ENCODE assay signal across 10 cellular contexts in the genomic region with DNA sequence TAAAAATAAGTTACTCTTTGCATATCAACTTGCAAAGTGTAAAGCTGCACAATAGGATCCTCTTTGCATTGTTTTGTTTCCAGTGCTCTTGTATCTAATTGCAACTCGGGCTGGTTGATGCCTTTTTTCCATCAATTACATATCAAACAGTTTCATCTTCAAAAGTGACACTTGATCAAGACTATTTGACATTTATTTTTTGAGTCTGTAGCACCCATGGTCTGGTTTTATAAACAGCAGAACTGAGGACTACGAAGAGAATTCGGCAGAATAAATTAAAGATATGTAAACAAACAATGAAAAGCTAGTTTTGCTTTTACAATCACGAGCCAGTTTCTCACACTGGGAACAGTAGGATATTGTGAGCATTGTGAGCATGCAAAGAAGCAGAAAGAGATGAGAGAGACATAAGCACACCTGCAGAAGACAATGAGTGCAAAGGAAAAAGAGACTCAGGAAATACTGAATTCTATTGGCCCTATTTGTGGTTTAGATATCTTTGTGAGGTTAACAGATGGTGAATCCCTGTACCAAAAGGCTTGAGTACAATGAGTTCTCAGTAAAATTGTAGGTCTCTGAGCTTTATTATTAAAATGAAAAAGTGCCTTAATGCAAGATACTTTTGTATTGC. TPM values are rescaled to one million over a fixed set of nuclear protein-coding genes. Genes with fewer than 3 reads are reported as not detected.
DNase-seq lines count a peak whose midpoint lies in the region; ATAC-seq and TF ChIP-seq lines count a peak whose summit lies in the region.
"Had no signal": no experiment of that assay in that cellular context is flagged by ENCODE, and none has a peak within 500 bp of the region (broad histone marks: within the 10 kb centered on the region; RNA-seq: fewer than 3 reads in every experiment).

No MANE protein-coding gene starts in this region.

- CTCF ChIA-PET in activated CD8-positive, alpha-beta T cell treated with anti-CD3 and anti-CD28 coated beads for 36 hours (lab: Charles Lee): interaction anchor here (0.8 to 4.9 kb wide), 12 partner anchors 8 to 117 kb away, joined by 3 to 36 read pairs (median 4); partner anchors contain the start of gene DIPK1A

- intact Hi-C loops in activated CD8-positive, alpha-beta T cell treated with anti-CD3 and anti-CD28 coated beads for 36 hours (cut with micrococcal nuclease): no loop called here

- H3K27ac ChIP-seq in KOPT-K1 (ENCODE audit: low read depth, low read length, poor library complexity, severe bottlenecking): peak overlapping the region; percentile 60
- H3K27ac ChIP-seq: epithelial cell of prostate, testis had no signal

- peaks cover 19% of the 10 kb centered on the region for H3K36me3 Mint-ChIP-seq in activated CD8-positive, alpha-beta T cell treated with anti-CD3 and anti-CD28 coated beads for 36 hours (ENCODE audit: low read depth)

- peak; percentile 47 for ATAC-seq in activated CD8-positive, alpha-beta T cell treated with anti-CD3 and anti-CD28 coated beads for 36 hours

- H3K4me3 Mint-ChIP-seq in activated CD8-positive, alpha-beta T cell treated with anti-CD3 and anti-CD28 coated beads for 36 hours: peak overlapping the region; percentile 34

- H3K27me3 Mint-ChIP-seq in activated CD8-positive, alpha-beta T cell treated with anti-CD3 and anti-CD28 coated beads for 36 hours: no peaks in the 10 kb centered on the region

- peaks cover 7% of the 10 kb centered on the region for H3K9me3 Mint-ChIP-seq in activated CD8-positive, alpha-beta T cell treated with anti-CD3 and anti-CD28 coated beads for 36 hours

- DNase-seq in NCI-H1092 treated with DMSO at 0.1 percent for 48 hours (lab: John Stamatoyannopoulos, UW) (peak; percentile 2), NCI-H1092 (lab: John Stamatoyannopoulos, UW) (no peak), myocyte (ENCODE audit: low read depth) (peak; percentile 1), NCI-H1436 treated with DMSO at 0.1 percent for 48 hours (lab: John Stamatoyannopoulos, UW) (no peak), dedifferentiated amniotic fluid mesenchymal stem cell (ENCODE audit: extremely low spot score) (no peak), NOMO-1 treated with DMSO at 0.1 percent for 48 hours (lab: John Stamatoyannopoulos, UW; ENCODE audit: unreplicated experiment) (no peak)
- DNase-seq in activated CD8-positive, alpha-beta T cell treated with anti-CD3 and anti-CD28 coated beads for 36 hours: no peak
- DNase-seq: testis had no signal

- no peak for TF ChIP-seq CTCF in activated CD8-positive, alpha-beta T cell treated with anti-CD3 and anti-CD28 coated beads for 36 hours (IDR thresholded peaks at IDR 0.05)

- H3K9me3 ChIP-seq in KOPT-K1 (ENCODE audit: insufficient read depth, low read length, poor library complexity, severe bottlenecking): peaks cover 10% of the 10 kb centered on the region
- H3K9me3 ChIP-seq: testis had no signal

- peaks cover 13% of the 10 kb centered on the region for H3K36me3 ChIP-seq in KOPT-K1 (ENCODE audit: insufficient read depth, low read length)

- POLR2A ChIA-PET in activated CD8-positive, alpha-beta T cell treated with anti-CD3 and anti-CD28 coated beads for 36 hours (lab: Charles Lee): interaction anchor here (0.6 to 1.3 kb wide), 4 partner anchors 9 to 85 kb away, joined by 3 read pairs; no protein-coding TSS in a partner anchor

- peak overlapping the region; percentile 84 for H3K27ac Mint-ChIP-seq in activated CD8-positive, alpha-beta T cell treated with anti-CD3 and anti-CD28 coated beads for 36 hours

- H3K4me1 Mint-ChIP-seq in activated CD8-positive, alpha-beta T cell treated with anti-CD3 and anti-CD28 coated beads for 36 hours (ENCODE audit: low read depth): peaks cover 20% of the 10 kb centered on the region

RNA-seq across cellular contexts. Expression of gene RPL5, which starts 45.4 kb away (rescaled TPM):
- total RNA-seq in activated CD8-positive, alpha-beta T cell treated with anti-CD3 and anti-CD28 coated beads for 36 hours: 1,000 to 10,000 TPM; 1,782 to 1,792 TPM
- 1,276 and 1,304 TPM in 2 replicates for total RNA-seq in myocyte
- polyA plus RNA-seq in myocyte (2012): 915 TPM

Comparison
In these comparisons a context has a peak if more than half of its experiments do, and no peak if none do; other contexts are left out.
1. DNase-seq: peak in NCI-H1092 treated with DMSO at 0.1 percent for 48 hours (single experiment) and myocyte (single experiment); none in NCI-H1092 (single experiment), activated CD8-positive, alpha-beta T cell treated with anti-CD3 and anti-CD28 coated beads for 36 hours (single experiment), NCI-H1436 treated with DMSO at 0.1 percent for 48 hours (single experiment), dedifferentiated amniotic fluid mesenchymal stem cell (single experiment) and NOMO-1 treated with DMSO at 0.1 percent for 48 hours (single experiment).